In the genomic region with DNA sequence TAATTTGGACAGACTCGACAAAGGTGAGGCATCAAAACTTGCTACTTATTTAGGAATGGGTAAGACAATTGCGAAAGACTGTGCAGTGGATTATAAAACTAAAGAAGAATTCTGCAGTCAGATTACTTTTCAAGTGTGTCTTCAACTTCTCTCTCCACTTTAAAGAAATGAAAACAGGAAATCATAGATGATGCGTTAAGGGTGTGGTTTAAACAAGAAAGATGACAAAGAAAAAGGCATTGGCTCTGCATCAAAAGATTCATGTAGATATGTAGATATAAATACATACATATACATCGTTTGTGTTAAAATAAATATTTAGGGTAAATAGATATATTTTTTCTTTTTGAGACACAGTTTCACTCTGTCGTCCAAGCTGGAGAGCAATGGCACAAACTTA, we compare ENCODE assay signal across 1 cellular context.
TF ChIP-seq lines count a peak whose summit lies in the region.

No MANE protein-coding gene starts in this region.

TF ChIP-seq in HepG2, 621 proteins besides CTCF, POLR2A, EP300 and RAD21:
- TF ChIP-seq ZNF616 (CRISPR knock-in tag; IDR thresholded peaks at IDR 0.05; ENCODE audit: low read depth) (no peak), ZNF232 (CRISPR knock-in tag; IDR thresholded peaks at IDR 0.05; ENCODE audit: borderline replicate concordance) (no peak), NCOA2 (CRISPR knock-in tag; IDR thresholded peaks at IDR 0.05) (no peak)
- TF ChIP-seq, protein P1, sequence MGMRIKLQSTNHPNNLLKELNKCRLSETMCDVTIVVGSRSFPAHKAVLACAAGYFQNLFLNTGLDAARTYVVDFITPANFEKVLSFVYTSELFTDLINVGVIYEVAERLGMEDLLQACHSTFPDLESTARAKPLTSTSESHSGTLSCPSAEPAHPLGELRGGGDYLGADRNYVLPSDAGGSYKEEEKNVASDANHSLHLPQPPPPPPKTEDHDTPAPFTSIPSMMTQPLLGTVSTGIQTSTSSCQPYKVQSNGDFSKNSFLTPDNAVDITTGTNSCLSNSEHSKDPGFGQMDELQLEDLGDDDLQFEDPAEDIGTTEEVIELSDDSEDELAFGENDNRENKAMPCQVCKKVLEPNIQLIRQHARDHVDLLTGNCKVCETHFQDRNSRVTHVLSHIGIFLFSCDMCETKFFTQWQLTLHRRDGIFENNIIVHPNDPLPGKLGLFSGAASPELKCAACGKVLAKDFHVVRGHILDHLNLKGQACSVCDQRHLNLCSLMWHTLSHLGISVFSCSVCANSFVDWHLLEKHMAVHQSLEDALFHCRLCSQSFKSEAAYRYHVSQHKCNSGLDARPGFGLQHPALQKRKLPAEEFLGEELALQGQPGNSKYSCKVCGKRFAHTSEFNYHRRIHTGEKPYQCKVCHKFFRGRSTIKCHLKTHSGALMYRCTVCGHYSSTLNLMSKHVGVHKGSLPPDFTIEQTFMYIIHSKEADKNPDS (CRISPR knock-in tag; IDR thresholded peaks at IDR 0.05), result no peak
